In genomic region chr6:89887452-89888137, GRCh38 we compare ENCODE assay signal across 15 cellular contexts. TPM values are rescaled to one million over a fixed set of nuclear protein-coding genes. Genes with fewer than 3 reads are reported as not detected.
DNase-seq lines count a peak whose midpoint lies in the region; ATAC-seq lines count a peak whose summit lies in the region.
"Had no signal": no experiment of that assay in that cellular context is flagged by ENCODE, and none has a peak within 500 bp of the region (broad histone marks: within the 10 kb centered on the region; RNA-seq: fewer than 3 reads in every experiment).

No MANE protein-coding gene starts in this region.

- H3K27me3 Mint-ChIP-seq in activated naive CD8-positive, alpha-beta T cell treated with anti-CD3 and anti-CD28 coated beads for 36 hours, result peaks cover 28% of the 10 kb centered on the region
- peaks cover 18% of the 10 kb centered on the region for H3K27me3 Mint-ChIP-seq in activated CD4-positive, alpha-beta T cell treated with anti-CD3 and anti-CD28 coated beads, Interleukin-2, amount 10 ng/mL, durations not matched to agents 7 days and 5 days

- H3K36me3 Mint-ChIP-seq in activated naive CD8-positive, alpha-beta T cell treated with anti-CD3 and anti-CD28 coated beads for 36 hours, result no peaks in the 10 kb centered on the region
- H3K36me3 Mint-ChIP-seq in activated CD4-positive, alpha-beta T cell treated with anti-CD3 and anti-CD28 coated beads, Interleukin-2, amount 10 ng/mL, durations not matched to agents 7 days and 5 days (ENCODE audit: low read depth), result no peaks in the 10 kb centered on the region

- no peaks in the 10 kb centered on the region for H3K9me3 Mint-ChIP-seq in activated naive CD8-positive, alpha-beta T cell treated with anti-CD3 and anti-CD28 coated beads for 36 hours
- no peaks in the 10 kb centered on the region for H3K9me3 Mint-ChIP-seq in activated CD4-positive, alpha-beta T cell treated with anti-CD3 and anti-CD28 coated beads, Interleukin-2, amount 10 ng/mL, durations not matched to agents 7 days and 5 days
- H3K9me3 Mint-ChIP-seq: activated T-helper 2 cell treated with anti-CD3 and anti-CD28 coated beads, Interferon-gamma antibody, Interleukin-2, Interleukin-4, amounts not matched to agents 10 μg/mL and 5 μg/mL and 100 μg/mL, durations not matched to agents 14 hours and 24 hours and 36 hours had no signal

- peak; percentile 4 for DNase-seq in stimulated activated CD4-positive, alpha-beta T cell treated with anti-CD3 and anti-CD28 coated beads, Interleukin-12 subunit alpha, Interleukin-12 subunit beta, amount 100 ng/mL, for 4 hours
- DNase-seq in stimulated activated CD4-positive, alpha-beta T cell treated with anti-CD3 and anti-CD28 coated beads, Interleukin-2, amount 100 ng/mL, for 48 hours, result no peak
- DNase-seq in activated naive CD8-positive, alpha-beta T cell treated with anti-CD3 and anti-CD28 coated beads for 36 hours, result peak; percentile 14
- peak; percentile 50 for DNase-seq in left kidney (ENCODE audit: low read depth, low spot score)
- no peak for DNase-seq in activated CD4-positive, alpha-beta T cell treated with anti-CD3 and anti-CD28 coated beads, Interleukin-2, amount 10 ng/mL, durations not matched to agents 7 days and 5 days
- no peak for DNase-seq in H4 (ENCODE audit: low spot score)
- DNase-seq: GF-D8, MV-4-11, NCI-H526, RPMI8226 had no signal

- no peak for ATAC-seq in HG03457 (IDR thresholded peaks at IDR 0.05; ENCODE audit: unreplicated experiment)
- no peak for ATAC-seq in GM19467 (IDR thresholded peaks at IDR 0.05; ENCODE audit: unreplicated experiment)

- no peak overlapping the region for H3K4me3 Mint-ChIP-seq in activated naive CD8-positive, alpha-beta T cell treated with anti-CD3 and anti-CD28 coated beads for 36 hours
- H3K4me3 Mint-ChIP-seq in activated CD4-positive, alpha-beta T cell treated with anti-CD3 and anti-CD28 coated beads, Interleukin-2, amount 10 ng/mL, durations not matched to agents 7 days and 5 days, result no peak overlapping the region

- POLR2A ChIA-PET in activated CD4-positive, alpha-beta T cell treated with anti-CD3 and anti-CD28 coated beads, Interleukin-2, amount 10 ng/mL, durations not matched to agents 7 days and 5 days (lab: Charles Lee), result no interaction called here

- CTCF ChIA-PET in activated CD4-positive, alpha-beta T cell treated with anti-CD3 and anti-CD28 coated beads, Interleukin-2, amount 10 ng/mL, durations not matched to agents 7 days and 5 days (lab: Charles Lee), result interaction anchor here (0.7 to 1.6 kb wide), 2 partner anchors 50 to 777 kb away, joined by 3 to 6 read pairs; no protein-coding TSS in a partner anchor

- no peak overlapping the region for H3K27ac Mint-ChIP-seq in activated naive CD8-positive, alpha-beta T cell treated with anti-CD3 and anti-CD28 coated beads for 36 hours
- H3K27ac Mint-ChIP-seq in activated CD4-positive, alpha-beta T cell treated with anti-CD3 and anti-CD28 coated beads, Interleukin-2, amount 10 ng/mL, durations not matched to agents 7 days and 5 days, result no peak overlapping the region
- H3K27ac Mint-ChIP-seq: activated T-helper 2 cell treated with anti-CD3 and anti-CD28 coated beads, Interferon-gamma antibody, Interleukin-2, Interleukin-4, amounts not matched to agents 10 μg/mL and 5 μg/mL and 100 μg/mL, durations not matched to agents 14 hours and 24 hours and 36 hours had no signal

- peaks cover 11% of the 10 kb centered on the region for H3K4me1 Mint-ChIP-seq in activated naive CD8-positive, alpha-beta T cell treated with anti-CD3 and anti-CD28 coated beads for 36 hours
- H3K4me1 Mint-ChIP-seq in activated CD4-positive, alpha-beta T cell treated with anti-CD3 and anti-CD28 coated beads, Interleukin-2, amount 10 ng/mL, durations not matched to agents 7 days and 5 days, result peaks cover 9% of the 10 kb centered on the region

RNA-seq across cellular contexts. Expression of gene GJA10, which starts 6.7 kb away (rescaled TPM):
- total RNA-seq in activated naive CD8-positive, alpha-beta T cell treated with anti-CD3 and anti-CD28 coated beads for 36 hours, result not detected
- total RNA-seq in activated CD4-positive, alpha-beta T cell treated with anti-CD3 and anti-CD28 coated beads, Interleukin-2, amount 10 ng/mL, durations not matched to agents 7 days and 5 days, result not detected
- total RNA-seq in H4 (2014; rRNA removed; shearing (Covaris generic)), result not detected in 2 replicates
- total RNA-seq: cardiac muscle cell, endothelial cell of umbilical vein had no signal

RNA-seq across cellular contexts. Expression of gene CASP8AP2, which starts 57.9 kb away (rescaled TPM):
- total RNA-seq in activated naive CD8-positive, alpha-beta T cell treated with anti-CD3 and anti-CD28 coated beads for 36 hours, result 10 to 100 TPM; 33.3 to 33.9 TPM
- total RNA-seq in activated CD4-positive, alpha-beta T cell treated with anti-CD3 and anti-CD28 coated beads, Interleukin-2, amount 10 ng/mL, durations not matched to agents 7 days and 5 days, result 10 to 100 TPM; 45.1 to 49.6 TPM
- total RNA-seq in H4 (2014; rRNA removed; shearing (Covaris generic)), result 4.1 and 5.1 TPM in 2 replicates

Comparison
In these comparisons a context has a peak if more than half of its experiments do, and no peak if none do; other contexts are left out.
1. DNase-seq: peak in stimulated activated CD4-positive, alpha-beta T cell treated with anti-CD3 and anti-CD28 coated beads, Interleukin-12 subunit alpha, Interleukin-12 subunit beta, amount 100 ng/mL, for 4 hours (single experiment), activated naive CD8-positive, alpha-beta T cell treated with anti-CD3 and anti-CD28 coated beads for 36 hours (single experiment) and left kidney (single experiment); none in stimulated activated CD4-positive, alpha-beta T cell treated with anti-CD3 and anti-CD28 coated beads, Interleukin-2, amount 100 ng/mL, for 48 hours (0 of 2), activated CD4-positive, alpha-beta T cell treated with anti-CD3 and anti-CD28 coated beads, Interleukin-2, amount 10 ng/mL, durations not matched to agents 7 days and 5 days (single experiment) and H4 (single experiment).